14 cellular contexts compared by ENCODE assay signal in the genomic region with DNA sequence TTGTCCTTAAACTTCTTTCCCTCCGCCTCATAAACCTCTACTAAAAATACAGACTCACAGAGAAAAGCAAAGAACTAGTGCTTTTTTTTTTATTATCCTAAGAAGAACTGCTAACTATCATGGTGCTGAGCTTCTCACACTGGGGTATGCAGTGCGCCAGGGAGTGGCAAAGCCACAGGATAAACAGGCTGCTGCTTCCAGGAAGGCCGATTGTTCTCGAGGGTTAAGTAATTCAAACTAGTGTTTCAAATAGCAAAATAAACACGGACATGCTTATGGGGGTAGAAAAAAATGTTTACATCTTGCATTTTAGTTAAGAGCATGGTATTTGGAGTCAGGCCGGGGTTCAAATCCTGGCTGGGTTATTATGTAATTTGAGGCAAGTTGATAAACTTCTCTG.
DNase-seq lines count a peak whose midpoint lies in the region; ATAC-seq and TF ChIP-seq lines count a peak whose summit lies in the region.
"Had no signal": no experiment of that assay in that cellular context is flagged by ENCODE, and none has a peak within 500 bp of the region (broad histone marks: within the 10 kb centered on the region; RNA-seq: fewer than 3 reads in every experiment).

No MANE protein-coding gene starts in this region.

- no peak for TF ChIP-seq CTCF in VCaP (conservative IDR thresholded peaks at IDR 0.05)
- TF ChIP-seq CTCF in progenitor cell of endocrine pancreas (IDR thresholded peaks at IDR 0.05; ENCODE audit: unreplicated experiment) = no peak
- TF ChIP-seq CTCF in prostate gland (IDR thresholded peaks at IDR 0.05) = no peak
- no peak for TF ChIP-seq CTCF in sigmoid colon (IDR thresholded peaks at IDR 0.05)

- DNase-seq in HCEC 1CT = peak; percentile 7
- DNase-seq in iris pigment epithelial cell (ENCODE audit: low read depth) = peak; percentile 81
- no peak for DNase-seq in progenitor cell of endocrine pancreas (ENCODE audit: low spot score, unreplicated experiment)
- no peak for DNase-seq in prostate gland (ENCODE audit: low spot score)
- no peak for DNase-seq in sigmoid colon
- DNase-seq: activated naive CD8-positive, alpha-beta T cell treated with anti-CD3 and anti-CD28 coated beads, Interleukin-2, amount 10 ng/mL, durations not matched to agents 7 days and 5 days; H7; left ventricle myocardium inferior; NCI-H1930; NCI-H774; SW 1271 had no signal

- intact Hi-C loops in prostate gland (cut with DNase I) = no loop called here
- intact Hi-C loops in sigmoid colon (cut with DNase I) = no loop called here

- 46% methylated on average over 6 of the region's 6 CpGs for WGBS in prostate gland
- WGBS in sigmoid colon, 2 donors = 18 to 56% methylated on average over 6 of the region's 6 CpGs

- no peaks in the 10 kb centered on the region for H3K36me3 ChIP-seq in prostate gland
- H3K36me3 ChIP-seq in sigmoid colon = peaks cover 0 to 19% (median 2%) of the 10 kb centered on the region in 4 donors

- H3K36me3 Mint-ChIP-seq in progenitor cell of endocrine pancreas (ENCODE audit: insufficient read depth) = peaks cover 5% of the 10 kb centered on the region
- H3K36me3 Mint-ChIP-seq: activated naive CD8-positive, alpha-beta T cell treated with anti-CD3 and anti-CD28 coated beads, Interleukin-2, amount 10 ng/mL, durations not matched to agents 7 days and 5 days had no signal

- no peak for TF ChIP-seq EP300 in sigmoid colon (IDR thresholded peaks at IDR 0.05)

- H3K27me3 ChIP-seq in prostate gland (replicated peaks; ENCODE audit: insufficient read depth) = no peaks in the 10 kb centered on the region
- no peaks in the 10 kb centered on the region for H3K27me3 ChIP-seq in sigmoid colon

- H3K4me1 ChIP-seq in prostate gland (replicated peaks) = peaks cover 3% of the 10 kb centered on the region
- peaks cover 0 to 46% (median 29%) of the 10 kb centered on the region in 4 donors for H3K4me1 ChIP-seq in sigmoid colon

- H3K4me3 ChIP-seq in prostate gland = no peak overlapping the region
- no peak overlapping the region for H3K4me3 ChIP-seq in sigmoid colon
- H3K4me3 ChIP-seq: left ventricle myocardium inferior had no signal

- no peaks in the 10 kb centered on the region for H3K27me3 Mint-ChIP-seq in progenitor cell of endocrine pancreas
- H3K27me3 Mint-ChIP-seq: activated naive CD8-positive, alpha-beta T cell treated with anti-CD3 and anti-CD28 coated beads, Interleukin-2, amount 10 ng/mL, durations not matched to agents 7 days and 5 days had no signal

- TF ChIP-seq POLR2A in prostate gland (IDR thresholded peaks at IDR 0.05) = no peak
- no peak for TF ChIP-seq POLR2A in sigmoid colon (IDR thresholded peaks at IDR 0.05)

- no peak overlapping the region for H3K4me3 Mint-ChIP-seq in progenitor cell of endocrine pancreas (ENCODE audit: low read depth)
- H3K4me3 Mint-ChIP-seq: activated naive CD8-positive, alpha-beta T cell treated with anti-CD3 and anti-CD28 coated beads, Interleukin-2, amount 10 ng/mL, durations not matched to agents 7 days and 5 days had no signal

- H3K4me1 Mint-ChIP-seq in progenitor cell of endocrine pancreas (ENCODE audit: low read depth) = peaks cover 32% of the 10 kb centered on the region

- H3K9me3 Mint-ChIP-seq in progenitor cell of endocrine pancreas (ENCODE audit: low read depth) = no peaks in the 10 kb centered on the region
- H3K9me3 Mint-ChIP-seq: activated naive CD8-positive, alpha-beta T cell treated with anti-CD3 and anti-CD28 coated beads, Interleukin-2, amount 10 ng/mL, durations not matched to agents 7 days and 5 days had no signal

- no peaks in the 10 kb centered on the region for H3K9me3 ChIP-seq in prostate gland
- no peaks in the 10 kb centered on the region for H3K9me3 ChIP-seq in sigmoid colon
- H3K9me3 ChIP-seq: left ventricle myocardium inferior had no signal

- H3K27ac ChIP-seq in VCaP (peak overlapping the region; percentile 30), prostate gland (no peak overlapping the region), sigmoid colon (no peak overlapping the region)
- H3K27ac ChIP-seq: left ventricle myocardium inferior had no signal

- H3K27ac Mint-ChIP-seq in progenitor cell of endocrine pancreas = peak overlapping the region; percentile 12
- H3K27ac Mint-ChIP-seq: activated naive CD8-positive, alpha-beta T cell treated with anti-CD3 and anti-CD28 coated beads, Interleukin-2, amount 10 ng/mL, durations not matched to agents 7 days and 5 days had no signal

- ATAC-seq in HG02970 (IDR thresholded peaks at IDR 0.05; ENCODE audit: low FRiP score, unreplicated experiment) (no peak), GM19397 (IDR thresholded peaks at IDR 0.05; ENCODE audit: unreplicated experiment) (no peak)

Comparison
In these comparisons a context has a peak if more than half of its experiments do, and no peak if none do; other contexts are left out.
1. DNase-seq: peak in HCEC 1CT (single experiment) and iris pigment epithelial cell (single experiment); none in progenitor cell of endocrine pancreas (single experiment), prostate gland (single experiment) and sigmoid colon (single experiment).